ENCODE assay signal across 19 cellular contexts in genomic region chr15:38154837-38155236, GRCh38.
DNase-seq lines count a peak whose midpoint lies in the region; ATAC-seq, FAIRE-seq and TF ChIP-seq lines count a peak whose summit lies in the region.
"Had no signal": no experiment of that assay in that cellular context is flagged by ENCODE, and none has a peak within 500 bp of the region (broad histone marks: within the 10 kb centered on the region; RNA-seq: fewer than 3 reads in every experiment).

No MANE protein-coding gene starts in this region.

- 88% methylated on average over 3 of the region's 3 CpGs; no CpG with 5 or more reads in 1 of the 2 experiments for WGBS in H1 (ENCODE audit: extremely low coverage in 1 of 2, insufficient coverage in 1 of 2, insufficient read length in 1 of 2, insufficient replicate concordance in 2 of 2, low coverage in 1 of 2, low lambda C conversion rate in 2 of 2, missing lambda C conversion rate in 1 of 2), 2 experiments
- 86% methylated on average over 3 of the region's 3 CpGs for WGBS in prostate gland

- no peak overlapping the region for H3K56ac ChIP-seq in H1 (replicated peaks; ENCODE audit: insufficient read length, low read depth, low read length)

- no peak for TF ChIP-seq EP300 in H1 (IDR thresholded peaks at IDR 0.05; ENCODE audit: borderline replicate concordance in 1 of 2, low read depth in 2 of 2, low read length in 2 of 2)

- H3K18ac ChIP-seq in H1 (ENCODE audit: extremely low read depth, low read length), result no peak overlapping the region

- no peak overlapping the region for H3K14ac ChIP-seq in H1 (ENCODE audit: insufficient read length)

- H4K20me1 ChIP-seq in BLaER1 treated with 17β-estradiol and CSF1 and Interleukin-3, amounts not matched to agents 10 nM and 100 nM, result no peaks in the 10 kb centered on the region
- no peaks in the 10 kb centered on the region for H4K20me1 ChIP-seq in H1 (replicated peaks in 1 of 2; ENCODE audit: control insufficient read depth in 1 of 2, insufficient read depth in 2 of 2, low read length in 2 of 2)
- H4K20me1 ChIP-seq: BLaER1 had no signal

- H2AK5ac ChIP-seq in H1 (ENCODE audit: low read depth, low read length), result no peak overlapping the region

- no peak for TF ChIP-seq RAD21 in H1 (IDR thresholded peaks at IDR 0.05 in 1 of 2, conservative IDR thresholded peaks at IDR 0.05 in 1 of 2; ENCODE audit: low read depth in 2 of 2, low read length in 2 of 2)

- intact Hi-C loops in A673 (cut with micrococcal nuclease; ENCODE audit: unreplicated experiment) (no loop called here), mucosa of descending colon (cut with DNase I, micrococcal nuclease) (no loop called here), prostate gland (cut with DNase I) (no loop called here)

- H3K4me3 ChIP-seq in A673 (ENCODE audit: low read depth, low read length, poor library complexity, severe bottlenecking) (no peak overlapping the region), H1 (ENCODE audit: extremely low read depth in 1 of 4, insufficient read depth in 2 of 4, low read depth in 3 of 4, low read length in 4 of 4) (no peak overlapping the region), mucosa of descending colon (no peak overlapping the region), prostate gland (no peak overlapping the region)
- H3K4me3 ChIP-seq in BLaER1 treated with 17β-estradiol and CSF1 and Interleukin-3, amounts not matched to agents 10 nM and 100 nM, result no peak overlapping the region
- H3K4me3 ChIP-seq: BLaER1, GM12878, GM23338, HAP-1 had no signal

- H2AFZ ChIP-seq in H1 (ENCODE audit: low read length), result 0 out of 2 replicates have a peak overlapping the region, but pooled peaks have one; percentile 3
- H2AFZ ChIP-seq: GM23338 had no signal

- H2BK5ac ChIP-seq in H1 (ENCODE audit: low read depth, low read length), result no peak overlapping the region

- no peak overlapping the region for H3K4ac ChIP-seq in H1 (replicated peaks; ENCODE audit: insufficient read length, low read depth, low read length)

- no peak for FAIRE-seq in H1 (lab: Jason Lieb, UNC)
- FAIRE-seq: D721Med, GM12878, H54 had no signal

- H3K36me3 ChIP-seq in A673 (ENCODE audit: insufficient read depth, low read length, poor library complexity, severe bottlenecking) (no peaks in the 10 kb centered on the region), H1 (ENCODE audit: control insufficient read depth in 2 of 4, insufficient read depth in 4 of 4, low read length in 3 of 4) (no peaks in the 10 kb centered on the region), mucosa of descending colon (ENCODE audit: low read depth) (no peaks in the 10 kb centered on the region), prostate gland (no peaks in the 10 kb centered on the region)
- no peaks in the 10 kb centered on the region for H3K36me3 ChIP-seq in BLaER1 treated with 17β-estradiol and CSF1 and Interleukin-3, amounts not matched to agents 10 nM and 100 nM
- H3K36me3 ChIP-seq: BLaER1, HAP-1 had no signal

- peak overlapping the region in 6 of 11 experiments; percentile 0 to 76 (median 54); a peak in 9 of 22 replicates for H3K4me2 ChIP-seq in BLaER1 treated with 17β-estradiol and CSF1 and Interleukin-3, amounts not matched to agents 10 nM and 100 nM
- H3K4me2 ChIP-seq in H1 (ENCODE audit: insufficient read depth in 1 of 2, low read depth in 2 of 2, low read length in 2 of 2), result no peak overlapping the region
- H3K4me2 ChIP-seq: BLaER1, GM23338 had no signal

- H2BK15ac ChIP-seq in H1 (ENCODE audit: low read length), result no peak overlapping the region

- H3K23ac ChIP-seq in H1 (ENCODE audit: insufficient read length), result no peak overlapping the region

- TF ChIP-seq CTCF in A673 (conservative IDR thresholded peaks at IDR 0.05; ENCODE audit: low read depth, low read length) (no peak), H1 (IDR thresholded peaks at IDR 0.05; ENCODE audit: control extremely low read depth in 1 of 3, insufficient read depth in 1 of 3, low read depth in 1 of 3, low read length in 3 of 3) (no peak), mucosa of descending colon (IDR thresholded peaks at IDR 0.05) (no peak), prostate gland (IDR thresholded peaks at IDR 0.05) (no peak)

- no peak overlapping the region for H2BK120ac ChIP-seq in H1 (replicated peaks; ENCODE audit: low read depth, low read length)

- TF ChIP-seq POLR2A in H1 (IDR thresholded peaks at IDR 0.05; ENCODE audit: control extremely low read depth in 1 of 2, low read depth in 2 of 2, low read length in 2 of 2) (no peak), prostate gland (IDR thresholded peaks at IDR 0.05) (no peak)

- no peaks in the 10 kb centered on the region for H3K27me3 ChIP-seq in A673 (replicated peaks; ENCODE audit: insufficient read depth, low read depth, low read length, poor library complexity)
- H3K27me3 ChIP-seq in BLaER1 treated with 17β-estradiol and CSF1 and Interleukin-3, amounts not matched to agents 10 nM and 100 nM, result no peaks in the 10 kb centered on the region
- no peaks in the 10 kb centered on the region for H3K27me3 ChIP-seq in H1 (replicated peaks in 1 of 4; ENCODE audit: control insufficient read depth in 3 of 4, extremely low read depth in 1 of 4, insufficient read depth in 3 of 4, low read length in 3 of 4)
- no peaks in the 10 kb centered on the region for H3K27me3 ChIP-seq in prostate gland (replicated peaks; ENCODE audit: insufficient read depth)
- H3K27me3 ChIP-seq: BLaER1 had no signal

- no peak overlapping the region for H4K8ac ChIP-seq in H1 (ENCODE audit: extremely low read depth, insufficient read depth, low read length)

- H2BK20ac ChIP-seq in H1 (ENCODE audit: low read length), result no peak overlapping the region

- no peaks in the 10 kb centered on the region for H3K79me1 ChIP-seq in H1 (ENCODE audit: low read depth, low read length)

- BruUV-seq in A673 (replicated peaks; lab: Mats Ljungman, UMichigan), result no TSS peak

- H3K23me2 ChIP-seq in H1 (ENCODE audit: low read depth, low read length), result no peaks in the 10 kb centered on the region

- POLR2A ChIA-PET in A673 (lab: Charles Lee; ENCODE audit: low non-redundant PET), result no interaction called here
- POLR2A ChIA-PET in H1 (lab: Charles Lee; ENCODE audit: partially characterized antibody), result no interaction called here

- CTCF ChIA-PET in A673 (lab: Charles Lee) (no interaction called here), H1 (lab: Charles Lee; ENCODE audit: partially characterized antibody) (no interaction called here)

- no peaks in the 10 kb centered on the region for H3K79me2 ChIP-seq in H1 (ENCODE audit: control insufficient read depth in 1 of 2, insufficient read depth in 2 of 2, low read length in 2 of 2)

- DNase-seq in A673 (ENCODE audit: low spot score) (peak; percentile 6), H1 (ENCODE audit: low read depth in 1 of 2, low spot score in 2 of 2) (no peak), mucosa of descending colon (no peak), prostate gland (ENCODE audit: low spot score) (no peak)
- no peak for DNase-seq in activated CD8-positive, alpha-beta memory T cell treated with anti-CD3 and anti-CD28 coated beads, Interleukin-2, amount 50 U/mL, for 48 hours
- DNase-seq: CD4-positive, alpha-beta T cell; CD8-positive, alpha-beta memory T cell; DMS 273 treated with DMSO at 0.1 percent for 48 hours; DMS79; EL; GDM1; HFFc6 had no signal

- H3K27ac ChIP-seq in A673 (ENCODE audit: low read depth, low read length, poor library complexity, severe bottlenecking), result no peak overlapping the region
- H3K27ac ChIP-seq in BLaER1 treated with 17β-estradiol and CSF1 and Interleukin-3, amounts not matched to agents 10 nM and 100 nM, result peak overlapping the region in 1 of 11 experiments; percentile 12; a peak in 1 of 22 replicates
- no peak overlapping the region for H3K27ac ChIP-seq in H1 (ENCODE audit: low read depth, low read length)
- H3K27ac ChIP-seq in prostate gland, result no peak overlapping the region
- H3K27ac ChIP-seq: BLaER1 had no signal

- H3K4me1 ChIP-seq in A673 (ENCODE audit: insufficient read depth, low read length, poor library complexity, severe bottlenecking) (no peaks in the 10 kb centered on the region), H1 (replicated peaks in 1 of 4; ENCODE audit: control insufficient read depth in 3 of 4, insufficient read depth in 4 of 4, low read length in 3 of 4) (no peaks in the 10 kb centered on the region), mucosa of descending colon (ENCODE audit: low read depth) (no peaks in the 10 kb centered on the region), prostate gland (replicated peaks) (no peaks in the 10 kb centered on the region)
- peaks cover 0 to 41% (median 19%) of the 10 kb centered on the region in 10 experiments; a peak in 15 of 20 replicates for H3K4me1 ChIP-seq in BLaER1 treated with 17β-estradiol and CSF1 and Interleukin-3, amounts not matched to agents 10 nM and 100 nM
- H3K4me1 ChIP-seq: HAP-1 had no signal

- H3K9ac ChIP-seq in BLaER1 treated with 17β-estradiol and CSF1 and Interleukin-3, amounts not matched to agents 10 nM and 100 nM, result no peak overlapping the region
- H3K9ac ChIP-seq in H1 (replicated peaks in 1 of 4; ENCODE audit: extremely low read depth in 1 of 4, low read depth in 3 of 4, low read length in 3 of 4), result no peak overlapping the region
- H3K9ac ChIP-seq: BLaER1 had no signal

- no peak overlapping the region for H4K5ac ChIP-seq in H1 (ENCODE audit: insufficient read length, low read depth, low read length)

- peak; percentile 84 for ATAC-seq in mucosa of descending colon
- ATAC-seq: GM12878, GM23338 had no signal

- no peak overlapping the region for H4K91ac ChIP-seq in H1 (replicated peaks; ENCODE audit: insufficient read length, low read length)

- H2BK12ac ChIP-seq in H1 (ENCODE audit: low read depth, low read length), result no peak overlapping the region

- H3K9me3 ChIP-seq in A673 (ENCODE audit: low read depth, low read length, poor library complexity, severe bottlenecking) (peaks cover 8% of the 10 kb centered on the region), H1 (ENCODE audit: insufficient read depth in 2 of 2, low read depth in 1 of 2, low read length in 1 of 2) (peaks cover 0 to 6% of the 10 kb centered on the region in 2 experiments; a peak in 1 of 4 replicates), mucosa of descending colon (peaks cover 9% of the 10 kb centered on the region), prostate gland (no peaks in the 10 kb centered on the region)
- H3K9me3 ChIP-seq in BLaER1 treated with 17β-estradiol and CSF1 and Interleukin-3, amounts not matched to agents 10 nM and 100 nM (replicated peaks in 1 of 11), result peaks cover 26 to 50% (median 46%) of the 10 kb centered on the region in 11 experiments
- H3K9me3 ChIP-seq: HAP-1 had no signal

TF ChIP-seq in H1, 55 proteins besides CTCF, POLR2A, EP300 and RAD21 (continues in another document):
- TF ChIP-seq RNF2 (IDR thresholded peaks at IDR 0.05; ENCODE audit: borderline replicate concordance, low read depth, low read length, missing control alignments, poor library complexity, severe bottlenecking) (no peak), CREB1 (IDR thresholded peaks at IDR 0.05) (no peak), SIN3A (conservative IDR thresholded peaks at IDR 0.05 in 1 of 2, IDR thresholded peaks at IDR 0.05 in 1 of 2; ENCODE audit: low read depth in 1 of 2, low read length in 2 of 2) (no peak), CBX8 (IDR thresholded peaks at IDR 0.05; ENCODE audit: borderline replicate concordance, low read depth, low read length) (no peak), SUZ12 (IDR thresholded peaks at IDR 0.05; ENCODE audit: low read length) (no peak), SP2 (IDR thresholded peaks at IDR 0.05; ENCODE audit: low read length) (no peak), ZNF274 (IDR thresholded peaks at IDR 0.05; ENCODE audit: borderline replicate concordance, extremely low read depth, low read length) (no peak)

Comparison
In these comparisons a context has a peak if more than half of its experiments do, and no peak if none do; other contexts are left out.
1. H3K4me2 ChIP-seq: peak in BLaER1 treated with 17β-estradiol and CSF1 and Interleukin-3, amounts not matched to agents 10 nM and 100 nM (6 of 11); none in H1 (0 of 2).